Comparison of ENCODE assay signal across 15 cellular contexts in genomic region chr1:231800071-231800470, GRCh38.
DNase-seq lines count a peak whose midpoint lies in the region; ATAC-seq and TF ChIP-seq lines count a peak whose summit lies in the region.
"Had no signal": no experiment of that assay in that cellular context is flagged by ENCODE, and none has a peak within 500 bp of the region (broad histone marks: within the 10 kb centered on the region; RNA-seq: fewer than 3 reads in every experiment).

No MANE protein-coding gene starts in this region.

- H3K4me3 Mint-ChIP-seq in activated T-cell treated with anti-CD3 and anti-CD28 coated beads, Interleukin-2, amount 50 U/mL, for 24 hours = no peak overlapping the region
- H3K4me3 Mint-ChIP-seq: activated CD4-positive, alpha-beta T cell treated with anti-CD3 and anti-CD28 coated beads for 36 hours had no signal

- peak; percentile 72 for ATAC-seq in RWPE2 (ENCODE audit: low read depth)
- ATAC-seq in gastrocnemius medialis = no peak
- ATAC-seq: activated CD4-positive, alpha-beta T cell treated with anti-CD3 and anti-CD28 coated beads for 36 hours had no signal

- no peaks in the 10 kb centered on the region for H3K36me3 ChIP-seq in RWPE2 (ENCODE audit: low read depth)
- no peaks in the 10 kb centered on the region for H3K36me3 ChIP-seq in gastrocnemius medialis
- no peaks in the 10 kb centered on the region for H3K36me3 ChIP-seq in H7 (replicated peaks; ENCODE audit: control insufficient read depth, insufficient read depth, low read length)
- H3K36me3 ChIP-seq: uterus had no signal

- H3K4me3 ChIP-seq in RWPE2 (ENCODE audit: severe bottlenecking) (no peak overlapping the region), fibroblast of the aortic adventitia (ENCODE audit: low read depth, low read length) (no peak overlapping the region), gastrocnemius medialis (no peak overlapping the region), H7 (ENCODE audit: insufficient read depth, low read depth, low read length) (no peak overlapping the region)
- H3K4me3 ChIP-seq: uterus had no signal

- H3K36me3 Mint-ChIP-seq in activated T-cell treated with anti-CD3 and anti-CD28 coated beads, Interleukin-2, amount 50 U/mL, for 24 hours (ENCODE audit: low read depth) = peaks cover 27% of the 10 kb centered on the region

- H3K27ac Mint-ChIP-seq in activated T-cell treated with anti-CD3 and anti-CD28 coated beads, Interleukin-2, amount 50 U/mL, for 24 hours = peak overlapping the region; percentile 7
- H3K27ac Mint-ChIP-seq: activated CD4-positive, alpha-beta T cell treated with anti-CD3 and anti-CD28 coated beads for 36 hours had no signal

- no peaks in the 10 kb centered on the region for H3K27me3 ChIP-seq in RWPE2 (ENCODE audit: insufficient read depth, poor library complexity, severe bottlenecking)
- no peaks in the 10 kb centered on the region for H3K27me3 ChIP-seq in gastrocnemius medialis
- H3K27me3 ChIP-seq in H7 (ENCODE audit: control insufficient read depth, insufficient read depth, low read length) = no peaks in the 10 kb centered on the region
- H3K27me3 ChIP-seq: uterus had no signal

- in situ Hi-C loops in gastrocnemius medialis (cut with MboI; ENCODE audit: low sequenced_read_pairs in 4 of 4) = no loop called here

- intact Hi-C loops in gastrocnemius medialis (cut with DNase I; ENCODE audit: low total_unique reads) = loop anchor here (5.0 kb wide), 1 partner anchor 158 kb away; no protein-coding TSS in a partner anchor

- TF ChIP-seq POLR2A in gastrocnemius medialis (IDR thresholded peaks at IDR 0.05) = no peak

- H3K27me3 Mint-ChIP-seq in activated T-cell treated with anti-CD3 and anti-CD28 coated beads, Interleukin-2, amount 50 U/mL, for 24 hours = no peaks in the 10 kb centered on the region
- H3K27me3 Mint-ChIP-seq: activated CD4-positive, alpha-beta T cell treated with anti-CD3 and anti-CD28 coated beads for 36 hours had no signal

- H3K4me1 ChIP-seq in RWPE2 (ENCODE audit: insufficient read depth, poor library complexity, severe bottlenecking) = peaks cover 8% of the 10 kb centered on the region
- peaks cover 6 to 15% of the 10 kb centered on the region in 2 donors for H3K4me1 ChIP-seq in gastrocnemius medialis
- H3K4me1 ChIP-seq: uterus had no signal

- no peaks in the 10 kb centered on the region for H3K9me3 ChIP-seq in RWPE2 (ENCODE audit: severe bottlenecking)
- H3K9me3 ChIP-seq in gastrocnemius medialis = no peaks in the 10 kb centered on the region
- H3K9me3 ChIP-seq: uterus had no signal

- TF ChIP-seq CTCF in RWPE2 (IDR thresholded peaks at IDR 0.05; ENCODE audit: poor library complexity, severe bottlenecking) = no peak
- no peak for TF ChIP-seq CTCF in fibroblast of the aortic adventitia (IDR thresholded peaks at IDR 0.05; ENCODE audit: insufficient read depth, low read length)
- no peak for TF ChIP-seq CTCF in gastrocnemius medialis (IDR thresholded peaks at IDR 0.05 in 4 of 5, conservative IDR thresholded peaks at IDR 0.05 in 1 of 5)

- no peaks in the 10 kb centered on the region for H3K4me1 Mint-ChIP-seq in activated T-cell treated with anti-CD3 and anti-CD28 coated beads, Interleukin-2, amount 50 U/mL, for 24 hours (ENCODE audit: low read depth)
- H3K4me1 Mint-ChIP-seq: activated CD4-positive, alpha-beta T cell treated with anti-CD3 and anti-CD28 coated beads for 36 hours had no signal

- peak overlapping the region; percentile 51 for H3K27ac ChIP-seq in RWPE2 (ENCODE audit: poor library complexity, severe bottlenecking)
- peak overlapping the region; percentile 2 to 69 (median 40) for H3K27ac ChIP-seq in gastrocnemius medialis
- H3K27ac ChIP-seq: uterus had no signal

- DNase-seq in activated T-cell treated with anti-CD3 and anti-CD28 coated beads, Interleukin-2, amount 50 U/mL, for 24 hours = no peak
- DNase-seq in activated T-cell treated with anti-CD3 and anti-CD28 coated beads for 4 hours (no peak), RWPE2 (ENCODE audit: low spot score) (no peak), fibroblast of the aortic adventitia (ENCODE audit: low read depth) (peak; percentile 59), gastrocnemius medialis (no peak), NCI-H187 (lab: John Stamatoyannopoulos, UW) (no peak), H7 (no peak), GM19240 (ENCODE audit: insufficient read length, low spot score) (no peak)
- DNase-seq: activated effector memory CD4-positive, alpha-beta T cell treated with Interleukin-2 at 50 U/mL for 16 hours; central memory CD4-positive, alpha-beta T cell; kidney; NCI-H146; stimulated activated CD4-positive, alpha-beta T cell treated with anti-CD3 and anti-CD28 coated beads, Interleukin-12 subunit alpha, Interleukin-12 subunit beta, amount 100 ng/mL, for 4 hours; uterus had no signal

- no peaks in the 10 kb centered on the region for H3K9me3 Mint-ChIP-seq in activated T-cell treated with anti-CD3 and anti-CD28 coated beads, Interleukin-2, amount 50 U/mL, for 24 hours
